Comparison of ENCODE assay signal across 36 cellular contexts in the genomic region with DNA sequence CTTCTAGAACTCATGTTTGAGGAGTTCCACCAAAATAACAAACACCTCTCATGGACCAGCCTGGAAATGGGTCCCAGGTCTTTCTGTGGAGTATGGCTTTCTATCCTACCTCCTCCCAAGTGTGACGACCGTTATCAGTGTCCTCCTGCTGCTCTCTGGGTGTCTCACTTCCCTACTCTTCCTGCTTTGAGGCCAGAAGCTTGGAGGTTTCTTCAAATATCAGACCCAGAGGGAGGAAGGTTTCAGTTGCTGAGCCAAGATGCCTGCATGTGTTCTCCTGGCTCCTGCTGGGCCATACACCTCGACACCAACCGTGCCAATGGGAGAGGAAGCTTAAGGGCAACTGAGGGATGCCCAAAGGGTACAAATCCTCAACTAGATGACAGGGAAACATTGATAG.
"Had no signal": no experiment of that assay in that cellular context is flagged by ENCODE, and none has a peak within 500 bp of the region (broad histone marks: within the 10 kb centered on the region; RNA-seq: fewer than 3 reads in every experiment).

No MANE protein-coding gene starts in this region.

- H2AFZ ChIP-seq: hepatocyte had no signal

- FAIRE-seq: colon, TTC549 had no signal

- H3K4me2 ChIP-seq: hepatocyte had no signal

- H3K36me3 ChIP-seq: breast epithelium had no signal

- ATAC-seq: activated CD4-positive, alpha-beta T cell treated with anti-CD3 and anti-CD28 coated beads for 36 hours; activated CD8-positive, alpha-beta memory T cell treated with anti-CD3 and anti-CD28 coated beads, Interleukin-2, amount 10 ng/mL, durations not matched to agents 7 days and 5 days; activated CD8-positive, alpha-beta T cell treated with anti-CD3 and anti-CD28 coated beads, Interleukin-2, amount 10 ng/mL, durations not matched to agents 7 days and 5 days; effector memory CD8-positive, alpha-beta T cell; foreskin keratinocyte; gastrocnemius medialis; heart right ventricle; T-helper 17 cell had no signal

- H3K9me3 ChIP-seq: ascending aorta, breast epithelium, esophagus muscularis mucosa, gastrocnemius medialis, heart right ventricle had no signal

- DNase-seq: activated CD4-positive, alpha-beta memory T cell treated with anti-CD3 and anti-CD28 coated beads for 36 hours; activated CD4-positive, alpha-beta T cell treated with anti-CD3 and anti-CD28 coated beads for 36 hours; activated CD4-positive, alpha-beta T cell treated with anti-CD3 and anti-CD28 coated beads, Interleukin-2, amount 10 ng/mL, durations not matched to agents 24 days and 14 days; activated CD4-positive, CD25-positive, alpha-beta regulatory T cell; activated CD4-positive, CD25-positive, alpha-beta regulatory T cell treated with anti-CD3 and anti-CD28 coated beads, Interleukin-2, amount 50 U/mL, for 72 hours; activated CD8-positive, alpha-beta memory T cell treated with anti-CD3 and anti-CD28 coated beads, Interleukin-2, amount 10 ng/mL, durations not matched to agents 7 days and 5 days; activated CD8-positive, alpha-beta memory T cell treated with anti-CD3 and anti-CD28 coated beads, Interleukin-2, amount 50 U/mL, for 4 hours; activated CD8-positive, alpha-beta T cell treated with anti-CD3 and anti-CD28 coated beads, Interleukin-2, amount 10 ng/mL, durations not matched to agents 7 days and 5 days; activated effector memory CD4-positive, alpha-beta T cell treated with anti-CD3 and anti-CD28 coated beads, Interleukin-2, amount 50 U/mL, for 16 hours; activated naive CD4-positive, alpha-beta T cell treated with anti-CD3 and anti-CD28 coated beads for 36 hours; activated naive CD8-positive, alpha-beta T cell treated with anti-CD3 and anti-CD28 coated beads, Interleukin-2, amount 10 ng/mL, durations not matched to agents 7 days and 5 days; activated T-cell treated with anti-CD3 and anti-CD28 coated beads, Interleukin-2, amount 50 U/mL, for 1 hour; activated T-cell treated with anti-CD3 and anti-CD28 coated beads, Interleukin-2, amount 50 U/mL, for 48 hours; cortex of kidney; dermis blood vessel endothelial cell; effector CD4-positive, alpha-beta T cell; effector memory CD8-positive, alpha-beta T cell; erythroblast; foreskin keratinocyte; gastrocnemius medialis; heart right ventricle; T-helper 1 cell; T-helper 17 cell; T1000 had no signal

- H3K9me3 Mint-ChIP-seq: activated CD4-positive, alpha-beta memory T cell treated with anti-CD3 and anti-CD28 coated beads for 36 hours; activated CD4-positive, alpha-beta T cell treated with anti-CD3 and anti-CD28 coated beads, Interleukin-2, amount 10 ng/mL, durations not matched to agents 24 days and 14 days; activated naive CD4-positive, alpha-beta T cell treated with anti-CD3 and anti-CD28 coated beads for 36 hours; activated naive CD4-positive, alpha-beta T cell treated with anti-CD3 and anti-CD28 coated beads, Interleukin-2, amount 50 U/mL, for 24 hours; activated naive CD8-positive, alpha-beta T cell treated with anti-CD3 and anti-CD28 coated beads, Interleukin-2, amount 10 ng/mL, durations not matched to agents 7 days and 5 days; activated T-helper 1 cell treated with anti-CD3 and anti-CD28 coated beads, Interleukin-12 subunit alpha, Interleukin-12 subunit beta, Interleukin-2, Interleukin-4 antibody, amounts not matched to agents 30 ng/mL and 10 ng/mL and 1 ng/mL, durations not matched to agents 14 hours and 24 hours and 36 hours; activated T-helper 2 cell treated with anti-CD3 and anti-CD28 coated beads, Interferon-gamma antibody, Interleukin-2, Interleukin-4, amounts not matched to agents 10 μg/mL and 5 μg/mL and 100 μg/mL, durations not matched to agents 14 hours and 24 hours and 36 hours; brain; central memory CD8-positive, alpha-beta T cell; effector memory CD8-positive, alpha-beta T cell; T-helper 2 cell treated with Interferon-gamma antibody and Interleukin-4, amounts not matched to agents 5 μg/mL and 100 μg/mL, for 36 hours had no signal

- H3K27me3 ChIP-seq: ascending aorta, breast epithelium, esophagus muscularis mucosa, foreskin keratinocyte, gastrocnemius medialis, heart right ventricle, hepatocyte had no signal

- H3K4me1 ChIP-seq: ascending aorta, breast epithelium, esophagus muscularis mucosa, foreskin keratinocyte, gastrocnemius medialis had no signal

- H3K27ac Mint-ChIP-seq: activated CD4-positive, alpha-beta memory T cell treated with anti-CD3 and anti-CD28 coated beads for 36 hours; activated CD4-positive, alpha-beta T cell treated with anti-CD3 and anti-CD28 coated beads for 36 hours; activated CD4-positive, alpha-beta T cell treated with anti-CD3 and anti-CD28 coated beads, Interleukin-2, amount 10 ng/mL, durations not matched to agents 24 days and 14 days; activated CD8-positive, alpha-beta memory T cell treated with anti-CD3 and anti-CD28 coated beads, Interleukin-2, amount 10 ng/mL, durations not matched to agents 7 days and 5 days; activated CD8-positive, alpha-beta T cell treated with anti-CD3 and anti-CD28 coated beads, Interleukin-2, amount 10 ng/mL, durations not matched to agents 7 days and 5 days; activated naive CD4-positive, alpha-beta T cell treated with anti-CD3 and anti-CD28 coated beads for 36 hours; activated naive CD4-positive, alpha-beta T cell treated with anti-CD3 and anti-CD28 coated beads, Interleukin-2, amount 50 U/mL, for 24 hours; activated naive CD8-positive, alpha-beta T cell treated with anti-CD3 and anti-CD28 coated beads, Interleukin-2, amount 10 ng/mL, durations not matched to agents 7 days and 5 days; activated T-helper 1 cell treated with anti-CD3 and anti-CD28 coated beads, Interleukin-12 subunit alpha, Interleukin-12 subunit beta, Interleukin-2, Interleukin-4 antibody, amounts not matched to agents 30 ng/mL and 10 ng/mL and 1 ng/mL, durations not matched to agents 14 hours and 24 hours and 36 hours; activated T-helper 2 cell treated with anti-CD3 and anti-CD28 coated beads, Interferon-gamma antibody, Interleukin-2, Interleukin-4, amounts not matched to agents 10 μg/mL and 5 μg/mL and 100 μg/mL, durations not matched to agents 14 hours and 24 hours and 36 hours; effector memory CD8-positive, alpha-beta T cell; T-helper 17 cell; T-helper 2 cell treated with Interferon-gamma antibody and Interleukin-4, amounts not matched to agents 5 μg/mL and 100 μg/mL, for 36 hours had no signal

- H3K27ac ChIP-seq: ascending aorta, breast epithelium, esophagus muscularis mucosa, foreskin keratinocyte, gastrocnemius medialis, heart right ventricle, hepatocyte had no signal

- H3K4me3 ChIP-seq: ascending aorta, breast epithelium, esophagus muscularis mucosa, gastrocnemius medialis, heart right ventricle, hepatocyte had no signal

- H3K79me2 ChIP-seq: hepatocyte had no signal

- H3K36me3 Mint-ChIP-seq: activated CD4-positive, alpha-beta memory T cell treated with anti-CD3 and anti-CD28 coated beads for 36 hours; activated CD8-positive, alpha-beta memory T cell treated with anti-CD3 and anti-CD28 coated beads, Interleukin-2, amount 10 ng/mL, durations not matched to agents 7 days and 5 days; activated naive CD4-positive, alpha-beta T cell treated with anti-CD3 and anti-CD28 coated beads, Interleukin-2, amount 50 U/mL, for 24 hours; activated naive CD8-positive, alpha-beta T cell treated with anti-CD3 and anti-CD28 coated beads, Interleukin-2, amount 10 ng/mL, durations not matched to agents 7 days and 5 days had no signal
